8 cellular contexts compared by ENCODE assay signal in genomic region chr1:92831762-92832536, GRCh38. TPM values are rescaled to one million over a fixed set of nuclear protein-coding genes. Genes with fewer than 3 reads are reported as not detected.
DNase-seq lines count a peak whose midpoint lies in the region; ATAC-seq, FAIRE-seq and TF ChIP-seq lines count a peak whose summit lies in the region.

RPL5 (plus strand) TSS chr1:92832040; CDS start chr1:92832115, 75 bp downstream.

- no peaks in the 10 kb centered on the region for H3K27me3 ChIP-seq in bronchial epithelial cell (ENCODE audit: control insufficient read depth, insufficient read depth, low read length)

- H3K4me3 ChIP-seq in WI38 (ENCODE audit: low read depth, low read length) (peak within 1 kb of the TSS; percentile 75), bronchial epithelial cell (ENCODE audit: low read depth, low read length) (peak within 1 kb of the TSS; percentile 100)

- TF ChIP-seq CTCF in AG09319 (IDR thresholded peaks at IDR 0.05; ENCODE audit: low read depth, low read length) (peak; percentile 93), WI38 (IDR thresholded peaks at IDR 0.05; ENCODE audit: low read depth, low read length) (peak; percentile 88), bronchial epithelial cell (IDR thresholded peaks at IDR 0.05; ENCODE audit: insufficient read depth, low read length, severe bottlenecking) (peak; percentile 98)

- FAIRE-seq in bronchial epithelial cell (lab: Jason Lieb, UNC) = no peak

- H3K36me3 ChIP-seq in bronchial epithelial cell (ENCODE audit: control insufficient read depth, insufficient read depth, low read length) = peaks cover 12% of the 10 kb centered on the region

- peak; percentile 97 for ATAC-seq in GM18909 (IDR thresholded peaks at IDR 0.05; ENCODE audit: poor library complexity, unreplicated experiment)
- ATAC-seq in HG03175 (IDR thresholded peaks at IDR 0.05; ENCODE audit: unreplicated experiment) = peak; percentile 90

- DNase-seq in AG09319 (ENCODE audit: extremely low read depth, low read depth) = peak; percentile 95
- DNase-seq in NCI-H2227 treated with DMSO at 0.1 percent for 48 hours (lab: John Stamatoyannopoulos, UW) = peak; percentile 98
- peak; percentile 94 for DNase-seq in bronchial epithelial cell (ENCODE audit: low read depth)
- DNase-seq in iPS-NIHi7 (ENCODE audit: extremely low spot score) = peak; percentile 98
- DNase-seq in smooth muscle cell of the brain vasculature (ENCODE audit: low read depth, low spot score) = peak; percentile 94

RNA-seq across cellular contexts. Expression of gene RPL5, which starts in this region (rescaled TPM):
- 2,039 and 2,641 TPM in 2 replicates for total RNA-seq in bronchial epithelial cell

Comparison
In these comparisons a context has a peak if more than half of its experiments do, and no peak if none do; other contexts are left out.
1. Peak in every context shown above with its lines: DNase-seq, ATAC-seq and H3K4me3 ChIP-seq.